20 cellular contexts compared by ENCODE assay signal in genomic region chr12:31031951-31032335, GRCh38.
"Had no signal": no experiment of that assay in that cellular context is flagged by ENCODE, and none has a peak within 500 bp of the region (broad histone marks: within the 10 kb centered on the region; RNA-seq: fewer than 3 reads in every experiment).

No MANE protein-coding gene starts in this region.

- H3K36me3 ChIP-seq: brain microvascular endothelial cell had no signal

- H3K9me3 Mint-ChIP-seq: activated T-helper 1 cell treated with anti-CD3 and anti-CD28 coated beads, Interleukin-12 subunit alpha, Interleukin-12 subunit beta, Interleukin-2, Interleukin-4 antibody, amounts not matched to agents 30 ng/mL and 10 ng/mL and 1 ng/mL, durations not matched to agents 14 hours and 24 hours and 36 hours; natural killer cell treated with Interleukin-12 subunit alpha and Interleukin-12 subunit beta and Interleukin-15 and Interleukin-18, amount 100 ng/mL, for 72 hours; T-cell; type B pancreatic cell had no signal

- H3K27me3 ChIP-seq: brain microvascular endothelial cell had no signal

- H3K27ac ChIP-seq: brain microvascular endothelial cell had no signal

- H3K4me1 Mint-ChIP-seq: T-cell had no signal

- ATAC-seq: activated CD8-positive, alpha-beta T cell treated with anti-CD3 and anti-CD28 coated beads for 36 hours; natural killer cell treated with Interleukin-12 subunit alpha and Interleukin-12 subunit beta and Interleukin-15 and Interleukin-18, amount 100 ng/mL, for 72 hours; T-cell; WTC11 had no signal

- H3K4me3 Mint-ChIP-seq: activated CD8-positive, alpha-beta T cell treated with anti-CD3 and anti-CD28 coated beads for 36 hours; activated naive CD8-positive, alpha-beta T cell treated with anti-CD3 and anti-CD28 coated beads, Interleukin-2, amount 10 ng/mL, durations not matched to agents 7 days and 5 days; activated T-helper 1 cell treated with anti-CD3 and anti-CD28 coated beads, Interleukin-12 subunit alpha, Interleukin-12 subunit beta, Interleukin-2, Interleukin-4 antibody, amounts not matched to agents 30 ng/mL and 10 ng/mL and 1 ng/mL, durations not matched to agents 14 hours and 24 hours and 36 hours; natural killer cell treated with Interleukin-12 subunit alpha and Interleukin-12 subunit beta and Interleukin-15 and Interleukin-18, amount 100 ng/mL, for 72 hours; T-cell; type B pancreatic cell; WTC11 had no signal

- H3K27me3 Mint-ChIP-seq: activated CD8-positive, alpha-beta T cell treated with anti-CD3 and anti-CD28 coated beads for 36 hours; natural killer cell treated with Interleukin-12 subunit alpha and Interleukin-12 subunit beta and Interleukin-15 and Interleukin-18, amount 100 ng/mL, for 72 hours had no signal

- DNase-seq: activated CD4-positive, alpha-beta T cell treated with anti-CD3 and anti-CD28 coated beads for 4 hours; activated CD8-positive, alpha-beta memory T cell treated with anti-CD3 and anti-CD28 coated beads, Interleukin-2, amount 50 U/mL, for 48 hours; activated CD8-positive, alpha-beta T cell treated with anti-CD3 and anti-CD28 coated beads for 36 hours; activated naive CD4-positive, alpha-beta T cell; activated naive CD8-positive, alpha-beta T cell treated with anti-CD3 and anti-CD28 coated beads, Interleukin-2, amount 10 ng/mL, durations not matched to agents 7 days and 5 days; brain microvascular endothelial cell; cortex of kidney; effector CD4-positive, alpha-beta T cell; kidney; mesendoderm; retina; stimulated activated CD4-positive, alpha-beta T cell treated with anti-CD3 and anti-CD28 coated beads, Interleukin-4, amount 100 ng/mL, for 1 hour; stimulated activated naive CD4-positive, alpha-beta T cell; substantia nigra; T-cell; T1000 had no signal

- H3K27ac Mint-ChIP-seq: activated CD8-positive, alpha-beta T cell treated with anti-CD3 and anti-CD28 coated beads for 36 hours; activated naive CD8-positive, alpha-beta T cell treated with anti-CD3 and anti-CD28 coated beads, Interleukin-2, amount 10 ng/mL, durations not matched to agents 7 days and 5 days; activated T-helper 1 cell treated with anti-CD3 and anti-CD28 coated beads, Interleukin-12 subunit alpha, Interleukin-12 subunit beta, Interleukin-2, Interleukin-4 antibody, amounts not matched to agents 30 ng/mL and 10 ng/mL and 1 ng/mL, durations not matched to agents 14 hours and 24 hours and 36 hours; natural killer cell treated with Interleukin-12 subunit alpha and Interleukin-12 subunit beta and Interleukin-15 and Interleukin-18, amount 100 ng/mL, for 72 hours; T-cell; type B pancreatic cell; WTC11 had no signal
